ENCODE assay signal across 21 cellular contexts in genomic region chr2:102172749-102173148, GRCh38. TPM values are rescaled to one million over a fixed set of nuclear protein-coding genes. Genes with fewer than 3 reads are reported as not detected.
"Had no signal": no experiment of that assay in that cellular context is flagged by ENCODE, and none has a peak within 500 bp of the region (broad histone marks: within the 10 kb centered on the region; RNA-seq: fewer than 3 reads in every experiment).

No MANE protein-coding gene starts in this region.

- H3K9me3 Mint-ChIP-seq: activated CD4-positive, alpha-beta memory T cell treated with anti-CD3 and anti-CD28 coated beads for 36 hours; nephron progenitor cell had no signal

- ATAC-seq: esophagus mucosa, gastrocnemius medialis, left lung had no signal

- H3K9me3 ChIP-seq: ascending aorta, gastrocnemius medialis, left lung, suprapubic skin had no signal

- H3K4me3 ChIP-seq: ascending aorta, coronary artery, gastrocnemius medialis, left lung, suprapubic skin had no signal

- H3K27ac Mint-ChIP-seq: activated CD4-positive, alpha-beta memory T cell treated with anti-CD3 and anti-CD28 coated beads for 36 hours; activated T-helper 1 cell treated with anti-CD3 and anti-CD28 coated beads, Interleukin-12 subunit alpha, Interleukin-12 subunit beta, Interleukin-2, Interleukin-4 antibody, amounts not matched to agents 30 ng/mL and 10 ng/mL and 1 ng/mL, durations not matched to agents 14 hours and 24 hours and 36 hours; nephron progenitor cell had no signal

- H3K27me3 ChIP-seq: ascending aorta, gastrocnemius medialis, left lung, suprapubic skin had no signal

- H3K4me1 ChIP-seq: ascending aorta, gastrocnemius medialis, suprapubic skin had no signal

- DNase-seq: activated CD4-positive, alpha-beta memory T cell treated with anti-CD3 and anti-CD28 coated beads for 36 hours; activated T-cell treated with anti-CD3 and anti-CD28 coated beads for 4 hours; gastrocnemius medialis; head of caudate nucleus; left lung; midbrain; nephron progenitor cell; occipital lobe; posterior cingulate gyrus; stimulated activated CD4-positive, alpha-beta T cell treated with anti-CD3 and anti-CD28 coated beads, Interleukin-12 subunit alpha, Interleukin-12 subunit beta, amount 100 ng/mL, for 4 hours; stimulated activated CD4-positive, alpha-beta T cell treated with anti-CD3 and anti-CD28 coated beads, Interleukin-1b, Interleukin-23, amount 100 ng/mL, for 48 hours; stimulated activated CD8-positive, alpha-beta memory T cell treated with anti-CD3 and anti-CD28 coated beads, Interleukin-4, amount 100 ng/mL, for 48 hours; stimulated activated naive CD4-positive, alpha-beta T cell treated with Interleukin-2 at 50 U/mL for 16 hours; T-helper 1 cell; T1000; trophoblast cell had no signal

- H3K27ac ChIP-seq: ascending aorta, coronary artery, gastrocnemius medialis, suprapubic skin had no signal

- H3K4me3 Mint-ChIP-seq: activated CD4-positive, alpha-beta memory T cell treated with anti-CD3 and anti-CD28 coated beads for 36 hours; activated T-helper 1 cell treated with anti-CD3 and anti-CD28 coated beads, Interleukin-12 subunit alpha, Interleukin-12 subunit beta, Interleukin-2, Interleukin-4 antibody, amounts not matched to agents 30 ng/mL and 10 ng/mL and 1 ng/mL, durations not matched to agents 14 hours and 24 hours and 36 hours; nephron progenitor cell had no signal

RNA-seq across cellular contexts. Expression of gene IL1RL2, which starts 14.1 kb away (rescaled TPM):
- total RNA-seq: ascending aorta had no signal
